In the genomic region with DNA sequence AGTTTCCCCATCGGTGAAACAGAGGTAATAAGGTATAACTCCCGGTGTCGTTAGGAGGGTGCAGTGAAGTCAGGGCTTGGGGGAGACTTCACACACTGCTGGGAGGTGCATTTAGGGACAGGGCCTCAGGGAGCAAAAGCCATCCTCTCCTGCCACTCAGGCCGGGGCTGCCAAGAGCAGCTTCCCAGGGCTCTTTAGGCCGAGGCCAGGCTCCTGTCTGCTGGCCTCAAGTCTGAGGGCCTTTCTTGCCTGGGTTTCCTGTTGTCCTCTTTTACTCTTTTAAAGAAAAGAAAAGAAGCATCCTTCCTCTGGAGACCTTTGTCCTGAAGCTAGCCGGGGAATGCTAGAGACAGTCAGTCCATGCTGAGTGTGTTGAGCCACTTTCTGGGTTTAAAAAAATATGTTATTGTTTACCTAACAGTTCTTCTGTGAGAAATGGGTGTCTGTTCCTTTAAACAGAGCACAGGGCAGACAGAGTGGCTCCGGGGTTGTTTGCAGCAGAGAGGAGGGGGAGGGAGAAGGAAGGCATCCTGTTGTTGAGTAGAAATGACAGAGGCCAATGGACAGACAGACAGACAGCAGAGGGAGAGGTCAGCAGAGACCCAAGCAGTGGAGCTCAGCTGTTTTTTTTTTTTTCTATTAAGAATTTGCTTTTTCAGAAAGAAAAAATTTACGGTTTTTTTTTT, we compare ENCODE assay signal across 11 cellular contexts.
DNase-seq lines count a peak whose midpoint lies in the region; ATAC-seq and TF ChIP-seq lines count a peak whose summit lies in the region.
"Had no signal": no experiment of that assay in that cellular context is flagged by ENCODE, and none has a peak within 500 bp of the region (broad histone marks: within the 10 kb centered on the region; RNA-seq: fewer than 3 reads in every experiment).

No MANE protein-coding gene starts in this region.

- no peaks in the 10 kb centered on the region for H3K36me3 Mint-ChIP-seq in neural progenitor cell
- H3K36me3 Mint-ChIP-seq: naive B cell had no signal

- no TSS peak for BruUV-seq in mammary epithelial cell (replicated peaks; lab: Mats Ljungman, UMichigan)

- intact Hi-C loops in mammary epithelial cell (cut with micrococcal nuclease) (no loop called here), psoas muscle (cut with DNase I) (no loop called here)

- H3K27ac ChIP-seq in mammary epithelial cell (ENCODE audit: insufficient read depth, low read depth, low read length) (no peak overlapping the region), neural progenitor cell (peak overlapping the region; percentile 20), psoas muscle (no peak overlapping the region)
- H3K27ac ChIP-seq: 22Rv1 had no signal

- H3K4me3 ChIP-seq in mammary epithelial cell (replicated peaks in 1 of 3; ENCODE audit: insufficient read depth in 1 of 3, low read depth in 2 of 3, low read length in 3 of 3) (no peak overlapping the region), neural progenitor cell (no peak overlapping the region), psoas muscle (no peak overlapping the region)

- no peak overlapping the region for H3K9ac ChIP-seq in mammary epithelial cell (ENCODE audit: insufficient read depth, low read length)
- H3K9ac ChIP-seq in neural progenitor cell = no peak overlapping the region

- peaks cover 6% of the 10 kb centered on the region for H3F3A ChIP-seq in neural progenitor cell (ENCODE audit: low read depth)

- 54% methylated on average over 8 of the region's 8 CpGs for WGBS in mammary epithelial cell (ENCODE audit: low coverage, missing lambda C conversion rate)
- 22 to 32% (median 27%) methylated on average over 8 of the region's 8 CpGs for WGBS in psoas muscle, 3 donors

- H3K4me2 ChIP-seq in mammary epithelial cell (ENCODE audit: insufficient read depth, low read depth, low read length) (no peak overlapping the region), neural progenitor cell (peak overlapping the region; percentile 44)

- peak overlapping the region; percentile 52 for H3K27ac Mint-ChIP-seq in neural progenitor cell

- H3K36me3 ChIP-seq in mammary epithelial cell (ENCODE audit: insufficient read depth, low read length) (no peaks in the 10 kb centered on the region), neural progenitor cell (no peaks in the 10 kb centered on the region), psoas muscle (ENCODE audit: insufficient read depth in 1 of 2, low read depth in 1 of 2) (no peaks in the 10 kb centered on the region)

- TF ChIP-seq CTCF in mammary epithelial cell (conservative IDR thresholded peaks at IDR 0.05 in 1 of 2, IDR thresholded peaks at IDR 0.05 in 1 of 2; ENCODE audit: extremely low read depth in 1 of 2, insufficient read depth in 1 of 2, low read depth in 1 of 2, low read length in 2 of 2) (no peak), neural progenitor cell (IDR thresholded peaks at IDR 0.05) (no peak), psoas muscle (IDR thresholded peaks at IDR 0.05) (no peak)

- ATAC-seq in psoas muscle = no peak

- CTCF ChIA-PET in mammary epithelial cell (lab: Charles Lee; ENCODE audit: low non-redundant PET) = no interaction called here

- H2AFZ ChIP-seq in mammary epithelial cell (ENCODE audit: low read depth, low read length) (peak overlapping the region; percentile 36), neural progenitor cell (replicated peaks) (peak overlapping the region; percentile 100)

- H3K4me1 Mint-ChIP-seq in neural progenitor cell = peaks cover 49% of the 10 kb centered on the region
- H3K4me1 Mint-ChIP-seq: naive B cell had no signal

- peak overlapping the region; percentile 58 for H3K4me3 Mint-ChIP-seq in neural progenitor cell
- H3K4me3 Mint-ChIP-seq: naive B cell had no signal

- no peaks in the 10 kb centered on the region for H4K20me1 ChIP-seq in mammary epithelial cell (ENCODE audit: insufficient read depth, low read length)
- no peaks in the 10 kb centered on the region for H4K20me1 ChIP-seq in neural progenitor cell (ENCODE audit: low read depth)

- H3K27me3 Mint-ChIP-seq in neural progenitor cell (ENCODE audit: insufficient read depth, low read depth) = peaks cover 8% of the 10 kb centered on the region

- H3K79me2 ChIP-seq in mammary epithelial cell (ENCODE audit: insufficient read depth, low read length) (no peaks in the 10 kb centered on the region), neural progenitor cell (ENCODE audit: low read depth) (no peaks in the 10 kb centered on the region)

- H3K4me1 ChIP-seq in mammary epithelial cell (ENCODE audit: insufficient read depth, low read length) (no peaks in the 10 kb centered on the region), neural progenitor cell (peaks cover 14% of the 10 kb centered on the region), psoas muscle (no peaks in the 10 kb centered on the region)

- H3K9me3 Mint-ChIP-seq in neural progenitor cell = peaks cover 3% of the 10 kb centered on the region
- H3K9me3 Mint-ChIP-seq: naive B cell had no signal

- no peaks in the 10 kb centered on the region for H3K27me3 ChIP-seq in mammary epithelial cell (ENCODE audit: insufficient read depth, low read length)
- H3K27me3 ChIP-seq in neural progenitor cell = no peaks in the 10 kb centered on the region
- no peaks in the 10 kb centered on the region for H3K27me3 ChIP-seq in psoas muscle (ENCODE audit: insufficient read depth in 3 of 3, low read length in 2 of 3)

- in situ Hi-C loops in mammary epithelial cell (cut with MboI; ENCODE audit: low sequenced_read_pairs in 2 of 2) = no loop called here

- dilution Hi-C loops in mammary epithelial cell (cut with HindIII; ENCODE audit: low sequenced_read_pairs) = no loop called here

- H3K9me3 ChIP-seq in mammary epithelial cell (replicated peaks; ENCODE audit: insufficient read depth, low read length) = no peaks in the 10 kb centered on the region
- H3K9me3 ChIP-seq in neural progenitor cell (ENCODE audit: low read depth) = no peaks in the 10 kb centered on the region
- H3K9me3 ChIP-seq in psoas muscle = no peaks in the 10 kb centered on the region

- DNase-seq in DMS 273 (lab: John Stamatoyannopoulos, UW; ENCODE audit: unreplicated experiment) (peak; percentile 49), DMS 273 treated with DMSO at 0.1 percent for 48 hours (lab: John Stamatoyannopoulos, UW) (no peak), NCI-H1694 (lab: John Stamatoyannopoulos, UW) (peak; percentile 60), mammary epithelial cell (no peak), neural progenitor cell (ENCODE audit: low spot score) (peak; percentile 27), occipital lobe (lab: John Stamatoyannopoulos, UW) (no peak), psoas muscle (no peak), NCI-H187 treated with DMSO at 0.1 percent for 48 hours (lab: John Stamatoyannopoulos, UW) (no peak)
- DNase-seq: naive B cell; stimulated activated CD8-positive, alpha-beta memory T cell treated with anti-CD3 and anti-CD28 coated beads, Interleukin-4, amount 100 ng/mL, for 48 hours had no signal

Comparison
In these comparisons a context has a peak if more than half of its experiments do, and no peak if none do; other contexts are left out.
1. DNase-seq: peak in DMS 273 (single experiment), NCI-H1694 (single experiment) and neural progenitor cell (single experiment); none in DMS 273 treated with DMSO at 0.1 percent for 48 hours (single experiment), mammary epithelial cell (single experiment), occipital lobe (single experiment), psoas muscle (0 of 2) and NCI-H187 treated with DMSO at 0.1 percent for 48 hours (single experiment).